14 cellular contexts compared by ENCODE assay signal in the genomic region with DNA sequence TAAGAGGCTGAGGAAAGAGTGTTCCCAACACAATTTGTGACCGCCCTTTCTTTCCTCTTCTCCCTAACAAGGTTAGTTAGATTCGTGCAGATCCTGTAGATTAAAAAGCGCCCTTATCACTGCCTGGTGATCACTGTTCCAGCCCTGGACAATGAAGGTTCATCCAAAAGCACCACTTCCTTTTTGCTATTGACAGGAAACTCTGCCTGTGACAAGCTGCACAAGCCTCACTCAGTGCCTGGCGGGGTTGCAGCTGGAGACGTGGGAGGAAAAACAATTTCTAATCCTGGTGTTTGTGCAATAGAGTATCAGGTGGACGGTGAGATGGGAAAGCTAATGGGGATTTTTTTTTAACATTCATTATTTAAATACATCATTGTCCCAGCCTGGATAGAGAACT.
A peak's percentile ranks its signal among the peaks of the same experiment; 100 is the strongest.
DNase-seq lines count a peak whose midpoint lies in the region; ATAC-seq and TF ChIP-seq lines count a peak whose summit lies in the region.
"Had no signal": no experiment of that assay in that cellular context is flagged by ENCODE, and none has a peak within 500 bp of the region (broad histone marks: within the 10 kb centered on the region; RNA-seq: fewer than 3 reads in every experiment).

No MANE protein-coding gene starts in this region.

- no peaks in the 10 kb centered on the region for H4K20me1 ChIP-seq in smooth muscle cell (ENCODE audit: low read depth)

- H3K4me2 ChIP-seq in smooth muscle cell: no peak overlapping the region
- H3K4me2 ChIP-seq: PC-9 had no signal

- H3K9ac ChIP-seq in smooth muscle cell (ENCODE audit: low read depth): no peak overlapping the region

- peaks cover 6% of the 10 kb centered on the region for H3F3A ChIP-seq in smooth muscle cell (ENCODE audit: low read depth)

- no peaks in the 10 kb centered on the region for H3K79me2 ChIP-seq in smooth muscle cell (ENCODE audit: low read depth)

- no peak for TF ChIP-seq CTCF in smooth muscle cell (IDR thresholded peaks at IDR 0.05; ENCODE audit: borderline replicate concordance, insufficient read depth, poor library complexity, severe bottlenecking)

- H3K9me3 ChIP-seq in smooth muscle cell (replicated peaks; ENCODE audit: low read depth): no peaks in the 10 kb centered on the region
- H3K9me3 ChIP-seq: body of pancreas had no signal

- 52% methylated on average over 6 of the region's 6 CpGs for WGBS in smooth muscle cell (ENCODE audit: low lambda C conversion rate)

- DNase-seq in SK-N-DZ (ENCODE audit: low spot score): peak; percentile 2
- peak; percentile 98 to 99 for DNase-seq in dermis microvascular lymphatic vessel endothelial cell (ENCODE audit: low read depth in 2 of 2)
- DNase-seq in left kidney (ENCODE audit: low read depth, low spot score): peak; percentile 72
- DNase-seq in smooth muscle cell (lab: John Stamatoyannopoulos, UW; ENCODE audit: unreplicated experiment): no peak
- no peak for DNase-seq in COR-L47 (lab: John Stamatoyannopoulos, UW)
- no peak for DNase-seq in NCI-H1436 (lab: John Stamatoyannopoulos, UW)
- no peak for DNase-seq in NCI-H510A treated with DMSO at 0.1 percent for 48 hours (lab: John Stamatoyannopoulos, UW)
- DNase-seq: activated CD4-positive, alpha-beta T cell treated with anti-CD3 and anti-CD28 coated beads, Interleukin-2, amount 50 U/mL, for 4 hours; body of pancreas; NCI-H1092; PC-9; T-helper 17 cell had no signal

- no peaks in the 10 kb centered on the region for H3K36me3 ChIP-seq in smooth muscle cell (ENCODE audit: low read depth)

- no peak for ATAC-seq in HG03439 (IDR thresholded peaks at IDR 0.05; ENCODE audit: unreplicated experiment)
- ATAC-seq: body of pancreas, T-helper 17 cell had no signal

- no peaks in the 10 kb centered on the region for H3K27me3 ChIP-seq in smooth muscle cell (ENCODE audit: low read depth)
- H3K27me3 ChIP-seq: body of pancreas had no signal

- no peak overlapping the region for H3K4me3 ChIP-seq in smooth muscle cell
- H3K4me3 ChIP-seq: body of pancreas, PC-9, skin epidermis had no signal

- H2AFZ ChIP-seq in smooth muscle cell (ENCODE audit: low read depth): peak overlapping the region; percentile 57
- H2AFZ ChIP-seq: PC-9 had no signal

- H3K4me1 ChIP-seq in smooth muscle cell (ENCODE audit: low read depth): no peaks in the 10 kb centered on the region
- H3K4me1 ChIP-seq: body of pancreas had no signal

- peak overlapping the region; percentile 9 for H3K27ac ChIP-seq in smooth muscle cell (ENCODE audit: low read depth)
- H3K27ac ChIP-seq: body of pancreas had no signal

Comparison
In these comparisons a context has a peak if more than half of its experiments do, and no peak if none do; other contexts are left out.
1. DNase-seq: peak in SK-N-DZ (single experiment), dermis microvascular lymphatic vessel endothelial cell (2 of 2) and left kidney (single experiment); none in smooth muscle cell (single experiment), COR-L47 (single experiment), NCI-H1436 (single experiment) and NCI-H510A treated with DMSO at 0.1 percent for 48 hours (single experiment).